In the genomic region with DNA sequence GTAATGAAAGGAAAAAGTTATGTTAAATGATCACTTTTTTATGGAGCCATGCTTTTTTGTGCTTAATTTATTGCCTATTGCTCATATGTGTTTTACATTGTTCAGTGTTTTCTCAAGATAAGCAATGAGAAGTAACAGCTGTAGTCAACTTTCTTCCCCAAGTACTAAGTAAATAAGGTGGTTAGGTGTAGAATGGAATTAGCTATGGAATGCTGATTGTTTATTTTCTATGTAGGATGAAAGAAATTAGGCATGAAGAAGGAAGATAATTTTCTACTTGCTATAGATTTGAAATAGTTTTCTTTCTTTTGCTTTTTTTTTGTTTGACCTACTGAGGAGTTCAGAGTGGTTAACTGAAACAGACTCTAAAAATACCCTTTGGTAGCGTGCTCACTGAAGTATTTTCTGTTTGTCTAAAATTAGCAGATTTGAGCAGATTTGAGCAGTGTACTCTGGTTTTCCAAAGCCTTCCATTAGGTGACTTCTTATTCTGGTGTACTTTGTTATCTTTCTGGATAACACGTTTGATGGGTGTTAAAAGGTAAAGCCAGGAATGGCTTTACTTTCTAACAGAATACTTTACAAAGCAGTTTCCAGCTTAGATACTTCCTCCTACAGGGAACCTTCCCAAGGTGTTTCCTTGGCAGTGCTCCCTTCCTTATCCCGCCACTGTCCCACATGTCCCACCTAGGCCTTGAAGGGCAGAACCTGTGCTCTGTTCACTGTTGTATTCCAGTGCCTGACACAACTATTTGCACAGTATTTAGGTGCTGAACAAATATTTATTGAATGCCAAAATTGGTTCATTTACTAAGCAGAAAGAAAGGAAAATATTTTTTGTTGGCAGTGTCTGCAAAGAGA, we compare ENCODE assay signal across 8 cellular contexts. TPM values are rescaled to one million over a fixed set of nuclear protein-coding genes. Genes with fewer than 3 reads are reported as not detected.
DNase-seq lines count a peak whose midpoint lies in the region; ATAC-seq and TF ChIP-seq lines count a peak whose summit lies in the region.

No MANE protein-coding gene starts in this region.

- H3K9me3 ChIP-seq in muscle layer of colon (ENCODE audit: low read length), result no peaks in the 10 kb centered on the region
- H3K9me3 ChIP-seq in WERI-Rb-1 (ENCODE audit: severe bottlenecking), result no peaks in the 10 kb centered on the region

- DNase-seq in GM12865 (ENCODE audit: low read depth), result peak; percentile 71
- no peak for DNase-seq in activated CD4-positive, alpha-beta memory T cell treated with anti-CD3 and anti-CD28 coated beads, Interleukin-2, amount 10 ng/mL, durations not matched to agents 7 days and 5 days
- DNase-seq in WERI-Rb-1, result no peak
- no peak for DNase-seq in NCI-H1092 (lab: John Stamatoyannopoulos, UW)
- DNase-seq in GF-D8 (lab: John Stamatoyannopoulos, UW), result no peak

- TF ChIP-seq CTCF in GM12865 (IDR thresholded peaks at IDR 0.05; ENCODE audit: insufficient read depth, low read depth, low read length, missing control alignments) (no peak), WERI-Rb-1 (IDR thresholded peaks at IDR 0.05; ENCODE audit: low read depth, low read length) (no peak)

- peaks cover 67% of the 10 kb centered on the region for H3K4me1 ChIP-seq in muscle layer of colon (ENCODE audit: insufficient read depth, low read length)

- peak overlapping the region; percentile 14 for H3K9ac ChIP-seq in muscle layer of colon (ENCODE audit: low read length)

- no peak overlapping the region for H3K27ac ChIP-seq in muscle layer of colon (ENCODE audit: low read depth, low read length)
- H3K27ac ChIP-seq in WERI-Rb-1, result no peak overlapping the region

- H3K36me3 ChIP-seq in muscle layer of colon (ENCODE audit: insufficient read depth, low read length) (no peaks in the 10 kb centered on the region), WERI-Rb-1 (no peaks in the 10 kb centered on the region)

- H3K36me3 Mint-ChIP-seq in activated CD4-positive, alpha-beta memory T cell treated with anti-CD3 and anti-CD28 coated beads, Interleukin-2, amount 10 ng/mL, durations not matched to agents 7 days and 5 days (ENCODE audit: low read depth), result peaks cover 15% of the 10 kb centered on the region

- H3K4me3 ChIP-seq in GM12865 (ENCODE audit: low read depth, low read length), result peak overlapping the region; percentile 48
- no peak overlapping the region for H3K4me3 ChIP-seq in muscle layer of colon (ENCODE audit: low read depth in 1 of 2, low read length in 2 of 2)
- H3K4me3 ChIP-seq in WERI-Rb-1 (ENCODE audit: low read depth, low read length), result no peak overlapping the region

- CTCF ChIA-PET in activated CD4-positive, alpha-beta memory T cell treated with anti-CD3 and anti-CD28 coated beads, Interleukin-2, amount 10 ng/mL, durations not matched to agents 7 days and 5 days (lab: Charles Lee), result interaction anchor here (0.5 to 1.4 kb wide), 5 partner anchors 12 to 546 kb away, joined by 3 to 8 read pairs (median 4); no protein-coding TSS in a partner anchor

- ATAC-seq in HG02642 (IDR thresholded peaks at IDR 0.05; ENCODE audit: poor library complexity, unreplicated experiment) (peak; percentile 27), GM18517 (IDR thresholded peaks at IDR 0.05; ENCODE audit: unreplicated experiment) (no peak)

- POLR2A ChIA-PET in activated CD4-positive, alpha-beta memory T cell treated with anti-CD3 and anti-CD28 coated beads, Interleukin-2, amount 10 ng/mL, durations not matched to agents 7 days and 5 days (lab: Charles Lee), result interaction anchor here (1.0 to 10.0 kb wide), 7 partner anchors 8 to 55 kb away, joined by 3 to 301 read pairs (median 5); a partner anchor contains a TSS

- H3K27me3 ChIP-seq in muscle layer of colon (ENCODE audit: control insufficient read depth in 1 of 2, insufficient read depth in 2 of 2, low read length in 2 of 2), result no peaks in the 10 kb centered on the region
- H3K27me3 ChIP-seq in WERI-Rb-1 (ENCODE audit: insufficient read depth, low read depth, severe bottlenecking), result no peaks in the 10 kb centered on the region

- H3K9me3 Mint-ChIP-seq in activated CD4-positive, alpha-beta memory T cell treated with anti-CD3 and anti-CD28 coated beads, Interleukin-2, amount 10 ng/mL, durations not matched to agents 7 days and 5 days, result no peaks in the 10 kb centered on the region

- peak overlapping the region; percentile 98 for H3K27ac Mint-ChIP-seq in activated CD4-positive, alpha-beta memory T cell treated with anti-CD3 and anti-CD28 coated beads, Interleukin-2, amount 10 ng/mL, durations not matched to agents 7 days and 5 days

- H3K4me3 Mint-ChIP-seq in activated CD4-positive, alpha-beta memory T cell treated with anti-CD3 and anti-CD28 coated beads, Interleukin-2, amount 10 ng/mL, durations not matched to agents 7 days and 5 days, result peak overlapping the region; percentile 41

- no peaks in the 10 kb centered on the region for H3K27me3 Mint-ChIP-seq in activated CD4-positive, alpha-beta memory T cell treated with anti-CD3 and anti-CD28 coated beads, Interleukin-2, amount 10 ng/mL, durations not matched to agents 7 days and 5 days

- H3K4me1 Mint-ChIP-seq in activated CD4-positive, alpha-beta memory T cell treated with anti-CD3 and anti-CD28 coated beads, Interleukin-2, amount 10 ng/mL, durations not matched to agents 7 days and 5 days, result peaks cover 78% of the 10 kb centered on the region

RNA-seq across cellular contexts. Expression of a gene that starts 56.0 kb away (rescaled TPM):
- total RNA-seq in activated CD4-positive, alpha-beta memory T cell treated with anti-CD3 and anti-CD28 coated beads, Interleukin-2, amount 10 ng/mL, durations not matched to agents 7 days and 5 days, result 10 to 100 TPM; 81.3 to 83.7 TPM
